In genomic region chr10:75211007-75211735, GRCh38 we compare ENCODE assay signal across 2 cellular contexts.
A peak's percentile ranks its signal among the peaks of the same experiment; 100 is the strongest.
TF ChIP-seq lines count a peak whose summit lies in the region.

No MANE protein-coding gene starts in this region.

TF ChIP-seq in PFSK-1, 5 proteins besides CTCF, POLR2A, EP300 and RAD21 (continued from another document):
- no peak for TF ChIP-seq REST (IDR thresholded peaks at IDR 0.05; ENCODE audit: insufficient read depth in 1 of 2, low read depth in 2 of 2, low read length in 2 of 2)
- TF ChIP-seq TAF1 (IDR thresholded peaks at IDR 0.05; ENCODE audit: borderline replicate concordance, insufficient read depth, low read length), result peak; percentile 47; the same call in 1 of the 2 replicates
- TF ChIP-seq POLR2AphosphoS5 (IDR thresholded peaks at IDR 0.05; ENCODE audit: low read depth, low read length), result no peak; the same call in 1 of the 2 replicates

TF ChIP-seq in K562, 482 proteins besides CTCF, POLR2A, EP300 and RAD21 (continued from another document and continues in another):
- TF ChIP-seq E2F1 (CRISPR knock-in tag; IDR thresholded peaks at IDR 0.05) (peak; percentile 50; the same call in 1 of the 2 replicates), KDM1A (IDR thresholded peaks at IDR 0.05) (0 out of 4 replicates have a peak, but pooled peaks of 1 of the 2 experiments have one; percentile 15), ZNF511 (CRISPR knock-in tag; IDR thresholded peaks at IDR 0.05) (peak; percentile 79; the same call in 1 of the 2 replicates), ESRRA (IDR thresholded peaks at IDR 0.05; ENCODE audit: borderline replicate concordance, low read depth) (peak; percentile 41), TBP (optimal IDR thresholded peaks at IDR 0.05; ENCODE audit: low read depth, low read length) (peak; percentile 22), ZKSCAN3 (CRISPR knock-in tag; IDR thresholded peaks at IDR 0.05) (no peak), GTF2E2 (tag; IDR thresholded peaks at IDR 0.05) (peak; percentile 2; the same call in 1 of the 2 replicates), CEBPG (CRISPR knock-in tag; IDR thresholded peaks at IDR 0.05) (no peak; the same call in 1 of the 2 replicates), CEBPG (tag; conservative IDR thresholded peaks at IDR 0.05 in 1 of 2, IDR thresholded peaks at IDR 0.05 in 1 of 2) (no peak), TARDBP (IDR thresholded peaks at IDR 0.05) (no peak), NFATC3 (IDR thresholded peaks at IDR 0.05) (peak; percentile 17; the same call in 1 of the 2 replicates), PREB (CRISPR knock-in tag; IDR thresholded peaks at IDR 0.05) (peak; percentile 81; the same call in 1 of the 2 replicates), MCM2 (IDR thresholded peaks at IDR 0.05; ENCODE audit: low read depth) (no peak), HDAC1 (IDR thresholded peaks at IDR 0.05) (peak; percentile 22 to 70; a peak in 2 of 4 replicates), SAP30 (IDR thresholded peaks at IDR 0.05; ENCODE audit: borderline replicate concordance, insufficient read depth, low read depth, low read length, poor library complexity, severe bottlenecking) (peak; percentile 27), SRSF3 (IDR thresholded peaks at IDR 0.05; ENCODE audit: insufficient read depth, low read length) (0 out of 2 replicates have a peak, but pooled peaks have one; percentile 33), NFIX (CRISPR knock-in tag; IDR thresholded peaks at IDR 0.05; ENCODE audit: low read depth) (no peak), RBBP5 (IDR thresholded peaks at IDR 0.05; ENCODE audit: borderline replicate concordance, insufficient read depth, low read length, poor library complexity, severe bottlenecking) (peak; percentile 95), RBM14 (IDR thresholded peaks at IDR 0.05; ENCODE audit: borderline replicate concordance, insufficient read depth, low read depth, low read length) (0 out of 2 replicates have a peak, but pooled peaks have one; percentile 83), FOSL1 (tag; conservative IDR thresholded peaks at IDR 0.05) (no peak), PHF20 (IDR thresholded peaks at IDR 0.05; ENCODE audit: partially characterized antibody) (no peak), HBP1 (CRISPR knock-in tag; IDR thresholded peaks at IDR 0.05) (peak; percentile 96), ZNF212 (CRISPR knock-in tag; IDR thresholded peaks at IDR 0.05) (no peak), CTBP1 (IDR thresholded peaks at IDR 0.05; ENCODE audit: borderline replicate concordance) (no peak), ZNF444 (CRISPR knock-in tag; IDR thresholded peaks at IDR 0.05) (no peak), AFF4 (CRISPR knock-in tag; IDR thresholded peaks at IDR 0.05) (peak; percentile 32; the same call in 1 of the 2 replicates), PHB2 (IDR thresholded peaks at IDR 0.05; ENCODE audit: low read depth) (no peak), PHF8 (IDR thresholded peaks at IDR 0.05; ENCODE audit: borderline replicate concordance, low read length) (peak; percentile 19), CHD1 (IDR thresholded peaks at IDR 0.05; ENCODE audit: low read length) (peak; percentile 89), RFX7 (CRISPR knock-in tag; IDR thresholded peaks at IDR 0.05) (no peak), KAT7 (CRISPR knock-in tag; IDR thresholded peaks at IDR 0.05; ENCODE audit: borderline replicate concordance) (peak; percentile 57; the same call in 1 of the 2 replicates), FOXJ2 (tag; IDR thresholded peaks at IDR 0.05) (no peak), CREB5 (CRISPR knock-in tag; IDR thresholded peaks at IDR 0.05) (no peak), MTA1 (IDR thresholded peaks at IDR 0.05; ENCODE audit: borderline replicate concordance) (no peak), HMGN3 (IDR thresholded peaks at IDR 0.05; ENCODE audit: borderline replicate concordance, extremely low read depth, insufficient read length, low read depth, low read length) (peak; percentile 7), NKRF (IDR thresholded peaks at IDR 0.05; ENCODE audit: borderline replicate concordance) (peak; percentile 79), NR4A1 (CRISPR knock-in tag; IDR thresholded peaks at IDR 0.05) (0 out of 2 replicates have a peak, but pooled peaks have one; percentile 18), NR4A1 (tag; IDR thresholded peaks at IDR 0.05) (peak; percentile 35; the same call in 1 of the 2 replicates), EGR1 (conservative IDR thresholded peaks at IDR 0.05) (0 out of 2 replicates have a peak, but pooled peaks have one; percentile 4), TRIM25 (IDR thresholded peaks at IDR 0.05; ENCODE audit: borderline replicate concordance) (0 out of 2 replicates have a peak, but pooled peaks have one; percentile 40), TAF15 (IDR thresholded peaks at IDR 0.05; ENCODE audit: low read depth, low read length) (no peak), TGIF2 (CRISPR knock-in tag; IDR thresholded peaks at IDR 0.05) (peak; percentile 44; the same call in 1 of the 2 replicates), YY1 (IDR thresholded peaks at IDR 0.05; ENCODE audit: borderline replicate concordance in 1 of 3, control insufficient read depth in 1 of 3, extremely low read depth in 1 of 3, insufficient read depth in 3 of 3, insufficient read length in 1 of 3, insufficient replicate concordance in 2 of 3, low read depth in 1 of 3, low read length in 2 of 3) (peak; percentile 81 to 96 (median 89)), ZNF431 (CRISPR knock-in tag; IDR thresholded peaks at IDR 0.05) (peak; percentile 79; the same call in 1 of the 2 replicates), ZBTB9 (CRISPR knock-in tag; IDR thresholded peaks at IDR 0.05) (no peak), TEAD4 (IDR thresholded peaks at IDR 0.05; ENCODE audit: low read length) (no peak), TEAD4 (CRISPR knock-in tag; IDR thresholded peaks at IDR 0.05; ENCODE audit: borderline replicate concordance) (peak; percentile 7; the same call in 1 of the 2 replicates), FOXK1 (CRISPR knock-in tag; IDR thresholded peaks at IDR 0.05; ENCODE audit: borderline replicate concordance) (no peak), SRSF1 (IDR thresholded peaks at IDR 0.05; ENCODE audit: low read depth, low read length) (0 out of 2 replicates have a peak, but pooled peaks have one; percentile 20), GABPB1 (CRISPR knock-in tag; IDR thresholded peaks at IDR 0.05) (no peak; the same call in 1 of the 2 replicates), NFXL1 (CRISPR knock-in tag; IDR thresholded peaks at IDR 0.05) (no peak), GTF2A2 (tag; IDR thresholded peaks at IDR 0.05) (no peak), RBM15 (IDR thresholded peaks at IDR 0.05; ENCODE audit: insufficient read depth, low read length) (no peak), ZNF143 (CRISPR knock-in tag; IDR thresholded peaks at IDR 0.05) (peak; percentile 15; the same call in 1 of the 2 replicates)
